15 cellular contexts compared by ENCODE assay signal in the genomic region with DNA sequence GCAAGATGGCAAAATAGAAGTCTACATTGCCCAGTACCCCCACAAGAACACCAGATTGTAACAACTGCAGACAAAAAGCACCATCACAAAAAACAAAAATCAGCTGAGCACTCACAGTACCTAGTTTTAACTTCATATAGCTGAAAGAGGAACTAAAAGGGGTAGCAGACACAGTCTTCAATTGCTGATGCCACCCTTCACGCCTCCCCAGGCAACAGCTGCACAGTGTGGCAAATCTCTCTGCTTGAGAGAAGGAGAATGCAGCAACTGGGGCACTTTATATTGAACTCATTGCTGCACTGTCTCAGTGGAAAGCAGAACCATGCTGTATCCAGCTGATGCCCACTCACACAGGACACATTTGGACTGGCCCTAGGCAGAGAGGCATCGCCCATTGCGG.
DNase-seq lines count a peak whose midpoint lies in the region; ATAC-seq lines count a peak whose summit lies in the region.
"Had no signal": no experiment of that assay in that cellular context is flagged by ENCODE, and none has a peak within 500 bp of the region (broad histone marks: within the 10 kb centered on the region; RNA-seq: fewer than 3 reads in every experiment).

No MANE protein-coding gene starts in this region.

- no peak overlapping the region for H2BK5ac ChIP-seq in neuronal stem cell (ENCODE audit: low read length)

- no peak overlapping the region for H2AK5ac ChIP-seq in neuronal stem cell (ENCODE audit: low read depth, low read length)

- peak overlapping the region; percentile 22 for H3K18ac ChIP-seq in neuronal stem cell (ENCODE audit: low read length)

- no peak overlapping the region for H2BK15ac ChIP-seq in neuronal stem cell (ENCODE audit: low read length)

- H2BK12ac ChIP-seq in neuronal stem cell (ENCODE audit: low read length): no peak overlapping the region

- ATAC-seq in GM21360 (IDR thresholded peaks at IDR 0.05; ENCODE audit: unreplicated experiment): no peak

- H2BK120ac ChIP-seq in neuronal stem cell (ENCODE audit: low read depth, low read length): no peak overlapping the region

- no peak overlapping the region for H3K4ac ChIP-seq in neuronal stem cell (ENCODE audit: low read length)

- H4K8ac ChIP-seq in neuronal stem cell (ENCODE audit: low read depth, low read length): no peak overlapping the region

- no peak overlapping the region for H4K91ac ChIP-seq in neuronal stem cell (ENCODE audit: low read depth, low read length, poor library complexity)

- H3K4me3 ChIP-seq in neuronal stem cell (ENCODE audit: low read length in 2 of 2): no peak overlapping the region

- H3K27me3 ChIP-seq in neuronal stem cell (ENCODE audit: control insufficient read depth in 3 of 3, insufficient read depth in 3 of 3, low read depth in 1 of 3, low read length in 3 of 3): no peaks in the 10 kb centered on the region

- H3K14ac ChIP-seq in neuronal stem cell (ENCODE audit: low read length): no peak overlapping the region

- H3K4me1 ChIP-seq in neuronal stem cell (ENCODE audit: control insufficient read depth in 2 of 2, insufficient read depth in 1 of 2, low read depth in 1 of 2, low read length in 2 of 2): no peaks in the 10 kb centered on the region

- H3K27ac ChIP-seq in neuronal stem cell (replicated peaks; ENCODE audit: low read length): no peak overlapping the region
- H3K27ac ChIP-seq: C4-2B had no signal

- H3K23ac ChIP-seq in neuronal stem cell (ENCODE audit: low read depth, low read length, poor library complexity): peak overlapping the region; percentile 47

- DNase-seq in GDM1 (lab: John Stamatoyannopoulos, UW): peak; percentile 56
- peak; percentile 1 for DNase-seq in LHCN-M2 (ENCODE audit: low read depth)
- peak; percentile 10 for DNase-seq in UCSD-AML1 (lab: John Stamatoyannopoulos, UW; ENCODE audit: unreplicated experiment)
- DNase-seq in neuronal stem cell (ENCODE audit: low spot score): no peak
- DNase-seq in NCI-H1105 treated with DMSO at 0.1 percent for 48 hours (lab: John Stamatoyannopoulos, UW): no peak
- no peak for DNase-seq in putamen (ENCODE audit: low spot score)
- DNase-seq: CD8-positive, alpha-beta memory T cell; HCEC 1CT; MV-4-11; NCI-H1417; NCI-H1694 treated with DMSO at 0.1 percent for 48 hours; NCI-H446; NCI-H526 had no signal

- no peaks in the 10 kb centered on the region for H3K9me3 ChIP-seq in neuronal stem cell (replicated peaks in 1 of 2; ENCODE audit: control insufficient read depth in 2 of 2, insufficient read depth in 1 of 2, low read depth in 1 of 2, low read length in 2 of 2)

- no peaks in the 10 kb centered on the region for H3K79me1 ChIP-seq in neuronal stem cell (ENCODE audit: low read depth, low read length)

- H3K4me2 ChIP-seq in neuronal stem cell (ENCODE audit: insufficient read depth, low read length, poor library complexity, severe bottlenecking): no peak overlapping the region

- H3K36me3 ChIP-seq in neuronal stem cell (replicated peaks in 1 of 2; ENCODE audit: control insufficient read depth in 2 of 2, insufficient read depth in 2 of 2, low read length in 2 of 2): no peaks in the 10 kb centered on the region

- H2AFZ ChIP-seq in neuronal stem cell (ENCODE audit: low read length): peak overlapping the region; percentile 74

- no peak overlapping the region for H3K9ac ChIP-seq in neuronal stem cell (ENCODE audit: low read depth, low read length, poor library complexity)

- no CpG with 5 or more reads among the region's 3 CpGs for WGBS in neuronal stem cell (ENCODE audit: extremely low coverage in 2 of 2, insufficient read length in 2 of 2, insufficient replicate concordance in 1 of 2), 2 donors

Comparison
In these comparisons a context has a peak if more than half of its experiments do, and no peak if none do; other contexts are left out.
1. DNase-seq: peak in GDM1 (single experiment), LHCN-M2 (single experiment) and UCSD-AML1 (single experiment); none in neuronal stem cell (single experiment), NCI-H1105 treated with DMSO at 0.1 percent for 48 hours (single experiment) and putamen (single experiment).